ENCODE assay signal across 10 cellular contexts in the genomic region with DNA sequence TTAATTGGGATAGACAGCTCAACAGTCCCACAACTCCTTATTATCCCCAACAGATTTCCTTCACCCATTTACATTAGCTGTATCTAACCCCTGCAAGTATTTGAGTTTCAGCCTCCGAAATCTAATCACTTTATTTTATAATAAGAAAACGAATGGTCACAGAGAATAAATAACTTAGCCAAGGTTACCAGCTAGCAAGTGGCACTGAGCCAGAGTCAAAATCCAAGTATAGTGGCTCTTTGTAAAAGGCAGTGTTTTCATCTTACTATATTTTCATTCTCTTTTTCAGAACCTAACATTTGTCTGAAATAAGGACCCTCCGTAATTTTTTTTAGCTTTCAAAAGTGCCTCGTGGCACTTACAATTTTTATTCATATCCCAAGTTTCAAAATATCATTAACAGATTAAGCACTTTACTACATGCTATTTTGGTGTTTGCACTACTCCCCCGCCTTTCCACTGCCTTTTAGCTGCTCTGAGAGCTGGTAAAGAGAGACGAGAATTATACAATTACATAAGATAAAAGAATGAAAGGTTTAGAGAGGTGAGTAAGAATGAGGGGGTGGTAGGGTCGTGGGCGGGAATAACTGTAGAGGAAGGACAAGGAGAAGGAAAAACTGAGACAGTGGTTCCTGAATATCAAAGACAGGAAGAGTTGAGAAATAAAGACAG. TPM values are rescaled to one million over a fixed set of nuclear protein-coding genes. Genes with fewer than 3 reads are reported as not detected.
DNase-seq lines count a peak whose midpoint lies in the region; ATAC-seq and TF ChIP-seq lines count a peak whose summit lies in the region.
"Had no signal": no experiment of that assay in that cellular context is flagged by ENCODE, and none has a peak within 500 bp of the region (broad histone marks: within the 10 kb centered on the region; RNA-seq: fewer than 3 reads in every experiment).

No MANE protein-coding gene starts in this region.

- no peaks in the 10 kb centered on the region for H3K27me3 Mint-ChIP-seq in activated CD8-positive, alpha-beta memory T cell treated with anti-CD3 and anti-CD28 coated beads, Interleukin-2, amount 10 ng/mL, durations not matched to agents 7 days and 5 days
- no peaks in the 10 kb centered on the region for H3K27me3 Mint-ChIP-seq in activated T-cell treated with anti-CD3 and anti-CD28 coated beads, Interleukin-2, amount 50 U/mL, for 4 hours (ENCODE audit: low read depth)
- H3K27me3 Mint-ChIP-seq in naive thymus-derived CD8-positive, alpha-beta T cell: no peaks in the 10 kb centered on the region
- peaks cover 5% of the 10 kb centered on the region for H3K27me3 Mint-ChIP-seq in glutamatergic neuron (ENCODE audit: unreplicated experiment)
- H3K27me3 Mint-ChIP-seq: progenitor cell of endocrine pancreas had no signal

- no peaks in the 10 kb centered on the region for H3K9me3 Mint-ChIP-seq in activated CD8-positive, alpha-beta memory T cell treated with anti-CD3 and anti-CD28 coated beads, Interleukin-2, amount 10 ng/mL, durations not matched to agents 7 days and 5 days (ENCODE audit: low read depth)
- no peaks in the 10 kb centered on the region for H3K9me3 Mint-ChIP-seq in activated T-cell treated with anti-CD3 and anti-CD28 coated beads, Interleukin-2, amount 50 U/mL, for 4 hours
- H3K9me3 Mint-ChIP-seq in naive thymus-derived CD8-positive, alpha-beta T cell: no peaks in the 10 kb centered on the region
- H3K9me3 Mint-ChIP-seq in glutamatergic neuron (ENCODE audit: unreplicated experiment): peaks cover 10% of the 10 kb centered on the region

- DNase-seq in activated CD8-positive, alpha-beta memory T cell treated with anti-CD3 and anti-CD28 coated beads, Interleukin-2, amount 10 ng/mL, durations not matched to agents 7 days and 5 days: no peak
- no peak for DNase-seq in activated CD8-positive, alpha-beta memory T cell treated with anti-CD3 and anti-CD28 coated beads, Interleukin-2, amount 50 U/mL, for 48 hours
- peak; percentile 77 for DNase-seq in activated T-cell treated with anti-CD3 and anti-CD28 coated beads, Interleukin-2, amount 50 U/mL, for 4 hours
- DNase-seq in naive thymus-derived CD8-positive, alpha-beta T cell: no peak
- peak; percentile 60 for DNase-seq in stimulated activated naive CD8-positive, alpha-beta T cell treated with anti-CD3 and anti-CD28 coated beads, Interleukin-15, Interleukin-2, amounts not matched to agents 100 U/mL and 50 U/mL, for 24 hours
- DNase-seq in glutamatergic neuron: no peak
- no peak for DNase-seq in DMS153 (lab: John Stamatoyannopoulos, UW)
- DNase-seq in COLO829 (ENCODE audit: low spot score): no peak
- DNase-seq: NCI-H1417 treated with DMSO at 0.1 percent for 48 hours had no signal

- H3K27ac Mint-ChIP-seq in activated CD8-positive, alpha-beta memory T cell treated with anti-CD3 and anti-CD28 coated beads, Interleukin-2, amount 10 ng/mL, durations not matched to agents 7 days and 5 days: peak overlapping the region; percentile 26
- H3K27ac Mint-ChIP-seq in naive thymus-derived CD8-positive, alpha-beta T cell: peak overlapping the region; percentile 57 to 99 (median 85)
- no peak overlapping the region for H3K27ac Mint-ChIP-seq in glutamatergic neuron (ENCODE audit: unreplicated experiment)
- H3K27ac Mint-ChIP-seq: progenitor cell of endocrine pancreas had no signal

- H3K4me3 Mint-ChIP-seq in activated CD8-positive, alpha-beta memory T cell treated with anti-CD3 and anti-CD28 coated beads, Interleukin-2, amount 10 ng/mL, durations not matched to agents 7 days and 5 days: no peak overlapping the region
- H3K4me3 Mint-ChIP-seq in activated T-cell treated with anti-CD3 and anti-CD28 coated beads, Interleukin-2, amount 50 U/mL, for 4 hours: peak overlapping the region; percentile 39
- H3K4me3 Mint-ChIP-seq in naive thymus-derived CD8-positive, alpha-beta T cell: peak overlapping the region; percentile 7 to 58 (median 37)
- H3K4me3 Mint-ChIP-seq in glutamatergic neuron (ENCODE audit: unreplicated experiment): no peak overlapping the region

- peaks cover 33% of the 10 kb centered on the region for H3K36me3 Mint-ChIP-seq in activated CD8-positive, alpha-beta memory T cell treated with anti-CD3 and anti-CD28 coated beads, Interleukin-2, amount 10 ng/mL, durations not matched to agents 7 days and 5 days
- H3K36me3 Mint-ChIP-seq in activated T-cell treated with anti-CD3 and anti-CD28 coated beads, Interleukin-2, amount 50 U/mL, for 4 hours (ENCODE audit: insufficient read depth): peaks cover 3% of the 10 kb centered on the region
- H3K36me3 Mint-ChIP-seq in naive thymus-derived CD8-positive, alpha-beta T cell: no peaks in the 10 kb centered on the region
- no peaks in the 10 kb centered on the region for H3K36me3 Mint-ChIP-seq in glutamatergic neuron (ENCODE audit: unreplicated experiment)

- no peak for ATAC-seq in activated CD8-positive, alpha-beta memory T cell treated with anti-CD3 and anti-CD28 coated beads, Interleukin-2, amount 10 ng/mL, durations not matched to agents 7 days and 5 days
- ATAC-seq in activated T-cell treated with anti-CD3 and anti-CD28 coated beads, Interleukin-2, amount 50 U/mL, for 4 hours: no peak
- no peak for ATAC-seq in naive thymus-derived CD8-positive, alpha-beta T cell
- ATAC-seq in stimulated activated naive CD8-positive, alpha-beta T cell treated with anti-CD3 and anti-CD28 coated beads, Interleukin-15, Interleukin-2, amounts not matched to agents 100 U/mL and 50 U/mL, for 24 hours: peak; percentile 7

- CTCF ChIA-PET in activated CD8-positive, alpha-beta memory T cell treated with anti-CD3 and anti-CD28 coated beads, Interleukin-2, amount 10 ng/mL, durations not matched to agents 7 days and 5 days (lab: Charles Lee): no interaction called here

- POLR2A ChIA-PET in naive thymus-derived CD8-positive, alpha-beta T cell (lab: Charles Lee): no interaction called here

- TF ChIP-seq CTCF in glutamatergic neuron (IDR thresholded peaks at IDR 0.05; ENCODE audit: partially characterized antibody, unreplicated experiment): no peak

- H3K4me1 Mint-ChIP-seq in activated CD8-positive, alpha-beta memory T cell treated with anti-CD3 and anti-CD28 coated beads, Interleukin-2, amount 10 ng/mL, durations not matched to agents 7 days and 5 days: peaks cover 35% of the 10 kb centered on the region
- peaks cover 37% of the 10 kb centered on the region for H3K4me1 Mint-ChIP-seq in activated T-cell treated with anti-CD3 and anti-CD28 coated beads, Interleukin-2, amount 50 U/mL, for 4 hours (ENCODE audit: low read depth)
- peaks cover 9 to 40% (median 36%) of the 10 kb centered on the region in 4 donors for H3K4me1 Mint-ChIP-seq in naive thymus-derived CD8-positive, alpha-beta T cell
- peaks cover under 1% of the 10 kb centered on the region for H3K4me1 Mint-ChIP-seq in glutamatergic neuron (ENCODE audit: low read depth, unreplicated experiment)

RNA-seq across cellular contexts. Expression of gene USP15, which starts 3.7 kb away (rescaled TPM):
- 100 to 1,000 TPM; 126 to 161 TPM for total RNA-seq in activated CD8-positive, alpha-beta memory T cell treated with anti-CD3 and anti-CD28 coated beads, Interleukin-2, amount 10 ng/mL, durations not matched to agents 7 days and 5 days
- 10 to 100 TPM; 82.0 to 98.2 (median 94.3) TPM for total RNA-seq in activated T-cell treated with anti-CD3 and anti-CD28 coated beads, Interleukin-2, amount 50 U/mL, for 4 hours
- total RNA-seq in naive thymus-derived CD8-positive, alpha-beta T cell: 100 to 1,000 TPM; 153 to 164 TPM
- polyA plus RNA-seq in naive thymus-derived CD8-positive, alpha-beta T cell: 10 to 100 TPM; 49.1 to 57.0 (median 54.6) TPM
- total RNA-seq in glutamatergic neuron (ENCODE audit: unreplicated experiment): 74.4 TPM

Comparison
In these comparisons a context has a peak if more than half of its experiments do, and no peak if none do; other contexts are left out.
1. DNase-seq: peak in activated T-cell treated with anti-CD3 and anti-CD28 coated beads, Interleukin-2, amount 50 U/mL, for 4 hours (single experiment) and stimulated activated naive CD8-positive, alpha-beta T cell treated with anti-CD3 and anti-CD28 coated beads, Interleukin-15, Interleukin-2, amounts not matched to agents 100 U/mL and 50 U/mL, for 24 hours (single experiment); none in activated CD8-positive, alpha-beta memory T cell treated with anti-CD3 and anti-CD28 coated beads, Interleukin-2, amount 10 ng/mL, durations not matched to agents 7 days and 5 days (single experiment), activated CD8-positive, alpha-beta memory T cell treated with anti-CD3 and anti-CD28 coated beads, Interleukin-2, amount 50 U/mL, for 48 hours (single experiment), naive thymus-derived CD8-positive, alpha-beta T cell (0 of 10), glutamatergic neuron (single experiment), DMS153 (single experiment) and COLO829 (single experiment).
2. H3K4me3 Mint-ChIP-seq: peak in activated T-cell treated with anti-CD3 and anti-CD28 coated beads, Interleukin-2, amount 50 U/mL, for 4 hours (single experiment) and naive thymus-derived CD8-positive, alpha-beta T cell (10 of 10); none in activated CD8-positive, alpha-beta memory T cell treated with anti-CD3 and anti-CD28 coated beads, Interleukin-2, amount 10 ng/mL, durations not matched to agents 7 days and 5 days (single experiment) and glutamatergic neuron (single experiment).